In the genomic region with DNA sequence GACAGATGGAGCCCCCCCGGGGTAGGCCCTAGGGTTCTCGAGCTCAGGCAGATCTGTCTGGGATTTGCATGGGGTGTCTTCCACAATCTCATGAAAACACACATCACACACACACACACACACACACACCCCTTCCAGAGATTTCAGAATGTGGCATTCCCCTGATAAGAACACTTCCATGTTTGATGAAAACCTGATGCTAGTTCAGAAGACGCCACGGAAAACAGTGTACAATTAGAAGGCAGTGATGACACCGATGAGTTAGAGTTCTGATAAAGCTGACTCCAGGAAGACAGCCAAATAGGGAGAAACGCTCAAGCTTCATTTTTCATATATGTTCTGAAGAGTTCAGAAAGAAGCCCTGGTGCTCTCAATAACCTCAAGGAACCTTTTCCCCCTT, we compare ENCODE assay signal across 18 cellular contexts.
DNase-seq lines count a peak whose midpoint lies in the region; TF ChIP-seq lines count a peak whose summit lies in the region.
"Had no signal": no experiment of that assay in that cellular context is flagged by ENCODE, and none has a peak within 500 bp of the region (broad histone marks: within the 10 kb centered on the region; RNA-seq: fewer than 3 reads in every experiment).

No MANE protein-coding gene starts in this region.

- DNase-seq in G401 (ENCODE audit: low spot score) (peak; percentile 44), amniotic epithelial cell (ENCODE audit: low read depth) (peak; percentile 96), erythroblast (lab: John Stamatoyannopoulos, UW) (peak; percentile 14), fibroblast of villous mesenchyme (ENCODE audit: low read depth) (peak; percentile 70), midbrain (lab: John Stamatoyannopoulos, UW) (no peak), BE2C (no peak)
- DNase-seq in activated T-helper 2 cell treated with anti-CD3 and anti-CD28 coated beads, Interferon-gamma antibody, Interleukin-2, Interleukin-4, amounts not matched to agents 10 μg/mL and 5 μg/mL and 100 μg/mL, durations not matched to agents 14 hours and 24 hours and 36 hours (ENCODE audit: low spot score), result no peak
- DNase-seq in effector CD4-positive, alpha-beta T cell, result no peak
- DNase-seq: 8988T; CD8-positive, alpha-beta T cell; COR-L47; DMS 273 treated with DMSO at 0.1 percent for 48 hours; DMS53; DND-41; GDM1; GM23248 had no signal

- no peaks in the 10 kb centered on the region; the same call in 1 of the 2 replicates for H3K9me3 ChIP-seq in BE2C

- peaks cover 19% of the 10 kb centered on the region for H3K9me3 Mint-ChIP-seq in activated T-helper 2 cell treated with anti-CD3 and anti-CD28 coated beads, Interferon-gamma antibody, Interleukin-2, Interleukin-4, amounts not matched to agents 10 μg/mL and 5 μg/mL and 100 μg/mL, durations not matched to agents 14 hours and 24 hours and 36 hours

- H3K36me3 Mint-ChIP-seq in activated T-helper 2 cell treated with anti-CD3 and anti-CD28 coated beads, Interferon-gamma antibody, Interleukin-2, Interleukin-4, amounts not matched to agents 10 μg/mL and 5 μg/mL and 100 μg/mL, durations not matched to agents 14 hours and 24 hours and 36 hours (ENCODE audit: low read depth), result peaks cover 5% of the 10 kb centered on the region
- H3K36me3 Mint-ChIP-seq: CD8-positive, alpha-beta T cell had no signal

- no peaks in the 10 kb centered on the region for H3K27me3 ChIP-seq in BE2C
- H3K27me3 ChIP-seq: BLaER1 treated with 17β-estradiol and CSF1 and Interleukin-3, amounts not matched to agents 10 nM and 100 nM had no signal

- in situ Hi-C loops in G401 (cut with HindIII; ENCODE audit: low sequenced_read_pairs), result no loop called here

- no peak for TF ChIP-seq CTCF in fibroblast of villous mesenchyme (IDR thresholded peaks at IDR 0.05; ENCODE audit: insufficient read depth, low read depth, low read length)
- TF ChIP-seq CTCF in BE2C (IDR thresholded peaks at IDR 0.05; ENCODE audit: low read depth, low read length), result no peak

- intact Hi-C loops in activated T-helper 2 cell treated with anti-CD3 and anti-CD28 coated beads, Interferon-gamma antibody, Interleukin-2, Interleukin-4, amounts not matched to agents 10 μg/mL and 5 μg/mL and 100 μg/mL, durations not matched to agents 14 hours and 24 hours and 36 hours (cut with micrococcal nuclease), result no loop called here

- H3K4me3 ChIP-seq in fibroblast of villous mesenchyme (ENCODE audit: low read depth, low read length), result no peak overlapping the region
- H3K4me3 ChIP-seq in BE2C (ENCODE audit: low read depth, low read length), result no peak overlapping the region
- H3K4me3 ChIP-seq: BLaER1 treated with 17β-estradiol and CSF1 and Interleukin-3, amounts not matched to agents 10 nM and 100 nM; GM23248; HAP-1 had no signal

- H3K4me1 ChIP-seq in BE2C, result peaks cover 9% of the 10 kb centered on the region; the same call in 1 of the 2 replicates
- H3K4me1 ChIP-seq: HAP-1 had no signal

- no peak overlapping the region for H3K4me3 Mint-ChIP-seq in activated T-helper 2 cell treated with anti-CD3 and anti-CD28 coated beads, Interferon-gamma antibody, Interleukin-2, Interleukin-4, amounts not matched to agents 10 μg/mL and 5 μg/mL and 100 μg/mL, durations not matched to agents 14 hours and 24 hours and 36 hours (ENCODE audit: low read depth)
- H3K4me3 Mint-ChIP-seq: CD8-positive, alpha-beta T cell had no signal

- H3K27me3 Mint-ChIP-seq in activated T-helper 2 cell treated with anti-CD3 and anti-CD28 coated beads, Interferon-gamma antibody, Interleukin-2, Interleukin-4, amounts not matched to agents 10 μg/mL and 5 μg/mL and 100 μg/mL, durations not matched to agents 14 hours and 24 hours and 36 hours (ENCODE audit: low read depth), result peaks cover 2% of the 10 kb centered on the region

- no peaks in the 10 kb centered on the region for H3K36me3 ChIP-seq in BE2C
- H3K36me3 ChIP-seq: HAP-1 had no signal

- no peaks in the 10 kb centered on the region for H3K4me1 Mint-ChIP-seq in activated T-helper 2 cell treated with anti-CD3 and anti-CD28 coated beads, Interferon-gamma antibody, Interleukin-2, Interleukin-4, amounts not matched to agents 10 μg/mL and 5 μg/mL and 100 μg/mL, durations not matched to agents 14 hours and 24 hours and 36 hours (ENCODE audit: low read depth)

- no peak for TF ChIP-seq POLR2A in erythroblast (IDR thresholded peaks at IDR 0.05; ENCODE audit: low read length)

- H3K27ac Mint-ChIP-seq in activated T-helper 2 cell treated with anti-CD3 and anti-CD28 coated beads, Interferon-gamma antibody, Interleukin-2, Interleukin-4, amounts not matched to agents 10 μg/mL and 5 μg/mL and 100 μg/mL, durations not matched to agents 14 hours and 24 hours and 36 hours, result no peak overlapping the region
- H3K27ac Mint-ChIP-seq: CD8-positive, alpha-beta T cell had no signal

Comparison
In these comparisons a context has a peak if more than half of its experiments do, and no peak if none do; other contexts are left out.
1. DNase-seq: peak in G401 (single experiment), amniotic epithelial cell (single experiment), erythroblast (2 of 2) and fibroblast of villous mesenchyme (single experiment); none in activated T-helper 2 cell treated with anti-CD3 and anti-CD28 coated beads, Interferon-gamma antibody, Interleukin-2, Interleukin-4, amounts not matched to agents 10 μg/mL and 5 μg/mL and 100 μg/mL, durations not matched to agents 14 hours and 24 hours and 36 hours (single experiment), midbrain (single experiment), BE2C (single experiment) and effector CD4-positive, alpha-beta T cell (single experiment).